ENCODE assay signal across 24 cellular contexts in the genomic region with DNA sequence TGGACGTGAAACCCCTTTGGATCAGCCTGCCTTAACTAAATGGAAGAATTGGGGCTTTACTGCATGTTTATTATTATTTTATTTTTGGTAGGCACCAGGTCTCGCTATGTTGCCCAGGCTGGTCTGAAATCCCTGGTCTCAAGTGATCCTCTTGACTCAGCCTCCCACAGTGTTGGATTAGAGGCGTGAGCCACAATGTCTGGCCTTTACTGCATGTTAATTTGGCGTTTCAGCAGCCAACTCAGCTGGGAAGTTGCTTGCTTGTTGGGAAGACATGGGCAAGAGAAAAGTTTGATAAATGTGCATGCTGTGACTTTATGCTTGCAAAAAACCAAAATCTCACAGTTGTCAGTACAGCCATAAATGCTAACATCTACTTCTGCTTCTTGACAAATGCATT.
"Had no signal": no experiment of that assay in that cellular context is flagged by ENCODE, and none has a peak within 500 bp of the region (broad histone marks: within the 10 kb centered on the region; RNA-seq: fewer than 3 reads in every experiment).

No MANE protein-coding gene starts in this region.

- H3K4me1 ChIP-seq: parathyroid adenoma had no signal

- H3K27ac ChIP-seq: body of pancreas, heart left ventricle, neutrophil, parathyroid adenoma, transverse colon had no signal

- H3K9me3 Mint-ChIP-seq: activated B cell treated with CpG ODN at 0.5 μM for 24 hours; stimulated activated effector memory CD8-positive, alpha-beta T cell treated with anti-CD3 and anti-CD28 coated beads, Interleukin-12 subunit alpha, Interleukin-12 subunit beta, amount 100 ng/mL, for 72 hours had no signal

- H3K4me3 Mint-ChIP-seq: activated B cell treated with CpG ODN at 0.5 μM for 24 hours; activated CD8-positive, alpha-beta T cell treated with anti-CD3 and anti-CD28 coated beads, Interleukin-2, amount 10 ng/mL, durations not matched to agents 7 days and 5 days; naive thymus-derived CD4-positive, alpha-beta T cell; stimulated activated effector memory CD8-positive, alpha-beta T cell treated with anti-CD3 and anti-CD28 coated beads, Interleukin-12 subunit alpha, Interleukin-12 subunit beta, amount 100 ng/mL, for 72 hours; T-cell had no signal

- H3K27ac Mint-ChIP-seq: activated B cell treated with CpG ODN at 0.5 μM for 24 hours; activated CD8-positive, alpha-beta T cell treated with anti-CD3 and anti-CD28 coated beads, Interleukin-2, amount 10 ng/mL, durations not matched to agents 7 days and 5 days; activated naive CD4-positive, alpha-beta T cell treated with anti-CD3 and anti-CD28 coated beads, Interleukin-2, amount 50 U/mL, for 72 hours; naive thymus-derived CD4-positive, alpha-beta T cell; stimulated activated effector memory CD8-positive, alpha-beta T cell treated with anti-CD3 and anti-CD28 coated beads, Interleukin-12 subunit alpha, Interleukin-12 subunit beta, amount 100 ng/mL, for 72 hours; T-cell had no signal

- H3K9ac ChIP-seq: parathyroid adenoma had no signal

- H3K36me3 Mint-ChIP-seq: stimulated activated effector memory CD8-positive, alpha-beta T cell treated with anti-CD3 and anti-CD28 coated beads, Interleukin-12 subunit alpha, Interleukin-12 subunit beta, amount 100 ng/mL, for 72 hours; T-cell had no signal

- H3K4me1 Mint-ChIP-seq: naive thymus-derived CD4-positive, alpha-beta T cell; stimulated activated effector memory CD8-positive, alpha-beta T cell treated with anti-CD3 and anti-CD28 coated beads, Interleukin-12 subunit alpha, Interleukin-12 subunit beta, amount 100 ng/mL, for 72 hours; T-cell had no signal

- H3K36me3 ChIP-seq: heart left ventricle, neutrophil, transverse colon had no signal

- H3K9me3 ChIP-seq: body of pancreas, heart left ventricle, mucosa of descending colon, neutrophil, transverse colon had no signal

- DNase-seq: activated B cell treated with CpG ODN at 0.5 μM for 24 hours; activated CD4-positive, alpha-beta T cell treated with anti-CD3 and anti-CD28 coated beads for 48 hours; activated CD8-positive, alpha-beta memory T cell treated with anti-CD3 and anti-CD28 coated beads, Interleukin-2, amount 50 U/mL, for 4 hours; activated CD8-positive, alpha-beta T cell treated with anti-CD3 and anti-CD28 coated beads, Interleukin-2, amount 10 ng/mL, durations not matched to agents 7 days and 5 days; activated gamma-delta T cell; activated T-cell treated with anti-CD3 and anti-CD28 coated beads, Interleukin-2, amount 50 U/mL, for 48 hours; amniotic stem cell; body of pancreas; cortex of kidney; effector CD8-positive, alpha-beta T cell; heart left ventricle; left colon; mucosa of descending colon; naive thymus-derived CD4-positive, alpha-beta T cell; stimulated activated CD4-positive, alpha-beta T cell treated with anti-CD3 and anti-CD28 coated beads, Interleukin-12 subunit alpha, Interleukin-12 subunit beta, amount 100 ng/mL, for 4 hours; stimulated activated CD4-positive, alpha-beta T cell treated with anti-CD3 and anti-CD28 coated beads, Interleukin-2, amount 100 ng/mL, for 24 hours; T-cell; T1000; transverse colon had no signal

- H3K27me3 Mint-ChIP-seq: activated B cell treated with CpG ODN at 0.5 μM for 24 hours had no signal

- H2AFZ ChIP-seq: parathyroid adenoma had no signal

- H3K27me3 ChIP-seq: body of pancreas, heart left ventricle, neutrophil, transverse colon had no signal

- H3K4me3 ChIP-seq: body of pancreas, heart left ventricle, lung, mucosa of descending colon, transverse colon had no signal

- ATAC-seq: activated CD8-positive, alpha-beta T cell treated with anti-CD3 and anti-CD28 coated beads, Interleukin-2, amount 10 ng/mL, durations not matched to agents 7 days and 5 days; activated naive CD4-positive, alpha-beta T cell treated with anti-CD3 and anti-CD28 coated beads, Interleukin-2, amount 50 U/mL, for 72 hours; body of pancreas; heart left ventricle; left colon; mucosa of descending colon; naive thymus-derived CD4-positive, alpha-beta T cell; stimulated activated effector memory CD8-positive, alpha-beta T cell treated with anti-CD3 and anti-CD28 coated beads, Interleukin-12 subunit alpha, Interleukin-12 subunit beta, amount 100 ng/mL, for 72 hours; T-cell had no signal
